Comparison of ENCODE assay signal across 8 cellular contexts in the genomic region with DNA sequence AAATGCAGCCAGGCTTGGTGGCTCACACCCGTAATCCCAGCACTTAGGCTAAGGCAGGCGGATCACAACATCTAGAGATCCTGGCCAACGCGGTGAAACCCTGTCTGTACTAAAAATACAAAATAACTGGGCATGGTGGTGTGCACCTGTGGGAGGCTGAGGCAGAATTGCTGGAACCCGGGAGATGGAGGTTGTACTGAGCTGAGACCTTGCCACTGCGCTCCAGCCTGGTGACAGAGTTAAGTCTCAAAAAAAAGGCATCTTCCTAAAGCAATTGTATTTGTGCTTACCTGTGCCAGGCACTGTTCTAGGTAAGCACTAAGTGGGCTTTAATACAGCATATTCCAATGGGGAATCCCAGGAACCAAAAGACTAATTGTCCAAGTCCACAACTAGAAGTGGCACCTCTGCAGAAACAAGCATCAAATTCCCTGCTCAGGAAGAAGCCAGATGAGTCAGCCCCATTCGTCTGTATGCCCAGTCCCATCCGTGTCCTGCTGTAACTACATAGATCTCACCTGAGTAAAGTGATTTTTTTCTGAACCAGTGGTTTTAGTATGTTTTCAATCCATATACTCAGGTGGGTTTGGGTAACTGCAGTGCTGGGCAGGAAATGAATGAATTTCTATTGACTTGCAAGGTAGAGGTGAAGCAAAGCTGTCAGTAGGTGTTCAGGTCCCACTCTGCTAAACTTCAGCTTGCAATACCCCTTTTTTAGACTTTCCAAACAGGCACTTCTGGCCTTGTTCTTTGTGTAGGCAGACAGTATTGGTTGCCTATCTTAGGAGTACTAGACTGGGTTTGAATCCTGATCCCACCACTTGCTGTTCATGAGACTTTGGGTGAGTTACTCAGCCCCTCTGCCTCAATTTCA. TPM values are rescaled to one million over a fixed set of nuclear protein-coding genes. Genes with fewer than 3 reads are reported as not detected.
DNase-seq lines count a peak whose midpoint lies in the region; ATAC-seq, FAIRE-seq and TF ChIP-seq lines count a peak whose summit lies in the region.

No MANE protein-coding gene starts in this region.

- no peaks in the 10 kb centered on the region for H3K27me3 Mint-ChIP-seq in activated B cell treated with CpG ODN at 0.5 μM for 24 hours

- no peak for DNase-seq in activated B cell treated with CpG ODN at 0.5 μM for 24 hours
- peak; percentile 49 for DNase-seq in fibroblast of the aortic adventitia (ENCODE audit: low read depth)
- DNase-seq in stimulated activated naive CD4-positive, alpha-beta T cell treated with Interleukin-2 at 50 U/mL for 16 hours (lab: John Stamatoyannopoulos, UW): peak; percentile 32
- no peak for DNase-seq in right cardiac atrium
- no peak for DNase-seq in HTR-8/SVneo (ENCODE audit: insufficient read length, low spot score)

- WGBS in right cardiac atrium: 70% methylated on average over 8 of the region's 8 CpGs

- peaks cover 20% of the 10 kb centered on the region for H3K4me1 ChIP-seq in HUES48 (ENCODE audit: control insufficient read depth, insufficient read depth, low read length)
- peaks cover 10% of the 10 kb centered on the region for H3K4me1 ChIP-seq in right cardiac atrium (ENCODE audit: control insufficient read depth, insufficient read depth, low read length)

- H3K4me3 ChIP-seq in HUES48 (ENCODE audit: low read depth, low read length): no peak overlapping the region
- H3K4me3 ChIP-seq in fibroblast of the aortic adventitia (ENCODE audit: low read depth, low read length): peak overlapping the region; percentile 18
- H3K4me3 ChIP-seq in right cardiac atrium (ENCODE audit: low read length): no peak overlapping the region

- H3K36me3 ChIP-seq in HUES48 (ENCODE audit: control insufficient read depth, insufficient read depth, low read length): peaks cover 73% of the 10 kb centered on the region

- peaks cover 88% of the 10 kb centered on the region for H3K36me3 Mint-ChIP-seq in activated B cell treated with CpG ODN at 0.5 μM for 24 hours (ENCODE audit: low read depth)

- H3K27ac ChIP-seq in C4-2B (peak overlapping the region; percentile 91), HUES48 (ENCODE audit: low read depth, low read length) (peak overlapping the region; percentile 100), right cardiac atrium (ENCODE audit: low read length) (no peak overlapping the region)

- TF ChIP-seq CTCF in C4-2B (conservative IDR thresholded peaks at IDR 0.05) (no peak), activated B cell treated with CpG ODN at 0.5 μM for 24 hours (IDR thresholded peaks at IDR 0.05) (no peak), fibroblast of the aortic adventitia (IDR thresholded peaks at IDR 0.05; ENCODE audit: insufficient read depth, low read length) (no peak)

- no peak for FAIRE-seq in HTR-8/SVneo (lab: Jason Lieb, UNC)

- intact Hi-C loops in activated B cell treated with CpG ODN at 0.5 μM for 24 hours (cut with micrococcal nuclease): no loop called here
- intact Hi-C loops in right cardiac atrium (cut with DNase I): loop anchor here in 1 of 4 donors (10.0 kb wide), 1 partner anchor 94 kb away; no protein-coding TSS in a partner anchor

- CTCF ChIA-PET in activated B cell treated with CpG ODN at 0.5 μM for 24 hours (lab: Charles Lee): interaction anchor here (0.6 to 2.5 kb wide), 2 partner anchors 93 to 262 kb away, joined by 3 to 6 read pairs; no protein-coding TSS in a partner anchor

- peaks cover 46% of the 10 kb centered on the region for H3K4me1 Mint-ChIP-seq in activated B cell treated with CpG ODN at 0.5 μM for 24 hours

- H3K27ac Mint-ChIP-seq in activated B cell treated with CpG ODN at 0.5 μM for 24 hours: peak overlapping the region; percentile 98

- H3K27me3 ChIP-seq in HUES48 (ENCODE audit: control insufficient read depth, insufficient read depth, low read length): no peaks in the 10 kb centered on the region
- no peaks in the 10 kb centered on the region for H3K27me3 ChIP-seq in right cardiac atrium (ENCODE audit: control insufficient read depth, insufficient read depth)

- peak overlapping the region; percentile 98 for H3K4me3 Mint-ChIP-seq in activated B cell treated with CpG ODN at 0.5 μM for 24 hours

- POLR2A ChIA-PET in activated B cell treated with CpG ODN at 0.5 μM for 24 hours (lab: Charles Lee): interaction anchor here (0.6 to 10.6 kb wide), 18 partner anchors 11 to 680 kb away, joined by 3 to 190 read pairs (median 6); a partner anchor contains a TSS

- H3K9me3 Mint-ChIP-seq in activated B cell treated with CpG ODN at 0.5 μM for 24 hours: no peaks in the 10 kb centered on the region

- peak; percentile 8 for ATAC-seq in activated B cell treated with CpG ODN at 0.5 μM for 24 hours (ENCODE audit: low read depth)
- ATAC-seq in right cardiac atrium: no peak
- ATAC-seq in GM19328 (IDR thresholded peaks at IDR 0.05; ENCODE audit: unreplicated experiment): no peak

- H3K9me3 ChIP-seq in HUES48 (ENCODE audit: control insufficient read depth, insufficient read depth, low read length): no peaks in the 10 kb centered on the region
- H3K9me3 ChIP-seq in right cardiac atrium (ENCODE audit: control insufficient read depth, low read length): no peaks in the 10 kb centered on the region

- H3K9ac ChIP-seq in HUES48 (ENCODE audit: low read depth, low read length): peak overlapping the region; percentile 99

RNA-seq across cellular contexts. Expression of a gene that starts 4.7 kb away (rescaled TPM):
- 45.2 and 47.5 TPM in 2 replicates for total RNA-seq in activated B cell treated with CpG ODN at 0.5 μM for 24 hours
- 28.8 and 101 TPM in 2 replicates for total RNA-seq in fibroblast of the aortic adventitia (ENCODE audit: low replicate concordance)
- total RNA-seq in right cardiac atrium: 1 to 10 TPM; 4.4 to 8.3 (median 6.7) TPM
- polyA plus RNA-seq in right cardiac atrium: 4.1 TPM

RNA-seq across cellular contexts. Expression of a gene that starts 42.3 kb away (rescaled TPM):
- 36.9 and 42.0 TPM in 2 replicates for total RNA-seq in activated B cell treated with CpG ODN at 0.5 μM for 24 hours
- total RNA-seq in fibroblast of the aortic adventitia (ENCODE audit: low replicate concordance): 18.8 and 29.7 TPM in 2 replicates
- total RNA-seq in right cardiac atrium: 10 to 100 TPM; 13.4 to 19.0 (median 16.1) TPM
- polyA plus RNA-seq in right cardiac atrium: 17.0 TPM

Comparison
In these comparisons a context has a peak if more than half of its experiments do, and no peak if none do; other contexts are left out.
1. DNase-seq: peak in fibroblast of the aortic adventitia (single experiment) and stimulated activated naive CD4-positive, alpha-beta T cell treated with Interleukin-2 at 50 U/mL for 16 hours (single experiment); none in activated B cell treated with CpG ODN at 0.5 μM for 24 hours (single experiment), right cardiac atrium (0 of 3) and HTR-8/SVneo (single experiment).